21 cellular contexts compared by ENCODE assay signal in the genomic region with DNA sequence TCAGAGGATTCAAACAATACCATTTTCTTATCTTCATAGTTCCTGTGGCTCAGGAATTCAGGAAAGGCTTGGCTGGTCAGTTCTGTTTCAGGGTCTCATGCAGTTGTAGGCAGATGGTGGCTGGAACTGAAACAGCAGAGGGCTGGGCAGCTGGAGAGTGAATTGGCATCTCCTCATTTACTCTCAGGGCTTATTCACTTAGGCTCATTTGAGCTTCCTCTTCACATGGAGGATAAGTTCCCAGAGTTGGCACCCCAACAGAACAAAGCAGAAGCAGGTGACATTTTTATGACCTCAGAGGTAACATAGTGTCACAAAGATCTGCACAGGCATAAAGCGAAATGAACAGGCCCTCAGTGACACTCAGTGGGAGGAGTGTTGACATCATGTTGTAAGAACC.
DNase-seq lines count a peak whose midpoint lies in the region; ATAC-seq, FAIRE-seq and TF ChIP-seq lines count a peak whose summit lies in the region.
"Had no signal": no experiment of that assay in that cellular context is flagged by ENCODE, and none has a peak within 500 bp of the region (broad histone marks: within the 10 kb centered on the region; RNA-seq: fewer than 3 reads in every experiment).

No MANE protein-coding gene starts in this region.

- ATAC-seq in RWPE2 (ENCODE audit: low read depth): 0 out of 3 replicates have a peak, but pooled peaks have one; percentile 33
- ATAC-seq: activated CD4-positive, CD25-positive, alpha-beta regulatory T cell treated with anti-CD3 and anti-CD28 coated beads, Interleukin-2, amount 50 U/mL, for 24 hours; effector memory CD8-positive, alpha-beta T cell; left lung; SK-N-SH treated with all-trans-retinoic acid at 6 μM for 48 hours had no signal

- no peak for FAIRE-seq in frontal cortex (lab: Jason Lieb, UNC)

- no peak overlapping the region for H3K27ac ChIP-seq in RWPE2 (ENCODE audit: poor library complexity, severe bottlenecking)
- H3K27ac ChIP-seq: left lung, Peyer's patch, vagina had no signal

- H3K9me3 ChIP-seq in RWPE2 (ENCODE audit: severe bottlenecking): no peaks in the 10 kb centered on the region
- H3K9me3 ChIP-seq: left lung, Peyer's patch, vagina had no signal

- DNase-seq in GM03348 (ENCODE audit: low spot score) (peak; percentile 46), RWPE2 (ENCODE audit: low spot score) (no peak), fibroblast of the aortic adventitia (ENCODE audit: low read depth) (peak; percentile 88), non-pigmented ciliary epithelial cell (ENCODE audit: low read depth) (peak; percentile 46), cerebellar nuclear complex (lab: John Stamatoyannopoulos, UW) (no peak), frontal cortex (ENCODE audit: low spot score in 2 of 2) (no peak), kidney tubule cell (ENCODE audit: low spot score) (no peak)
- DNase-seq: activated naive CD8-positive, alpha-beta T cell treated with anti-CD3 and anti-CD28 coated beads for 36 hours; effector memory CD8-positive, alpha-beta T cell; Karpas-422; left lung; naive B cell; NCI-H1417; Peyer's patch; posterior cingulate gyrus; stimulated activated CD4-positive, alpha-beta T cell treated with anti-CD3 and anti-CD28 coated beads, Interleukin-4, amount 100 ng/mL, for 4 hours; T-helper 9 cell had no signal

- H3K27me3 ChIP-seq in RWPE2 (ENCODE audit: insufficient read depth, poor library complexity, severe bottlenecking): no peaks in the 10 kb centered on the region
- H3K27me3 ChIP-seq: left lung, Peyer's patch, vagina had no signal

- TF ChIP-seq CTCF in RWPE2 (IDR thresholded peaks at IDR 0.05; ENCODE audit: poor library complexity, severe bottlenecking) (no peak), fibroblast of the aortic adventitia (IDR thresholded peaks at IDR 0.05; ENCODE audit: insufficient read depth, low read length) (peak; percentile 32)

- no peaks in the 10 kb centered on the region for H3K4me1 ChIP-seq in RWPE2 (ENCODE audit: insufficient read depth, poor library complexity, severe bottlenecking)
- H3K4me1 ChIP-seq: left lung, Peyer's patch, vagina had no signal

- H3K4me3 ChIP-seq in RWPE2 (ENCODE audit: severe bottlenecking) (no peak overlapping the region), fibroblast of the aortic adventitia (ENCODE audit: low read depth, low read length) (no peak overlapping the region)
- H3K4me3 ChIP-seq: left lung, Peyer's patch, smooth muscle cell, vagina had no signal

- peaks cover 94% of the 10 kb centered on the region for H3K36me3 ChIP-seq in RWPE2 (ENCODE audit: low read depth)
- H3K36me3 ChIP-seq: vagina had no signal

Comparison
In these comparisons a context has a peak if more than half of its experiments do, and no peak if none do; other contexts are left out.
1. DNase-seq: peak in GM03348 (single experiment), fibroblast of the aortic adventitia (single experiment) and non-pigmented ciliary epithelial cell (single experiment); none in RWPE2 (single experiment), cerebellar nuclear complex (0 of 2), frontal cortex (0 of 2) and kidney tubule cell (single experiment).